ENCODE assay signal across 1 cellular context in the genomic region with DNA sequence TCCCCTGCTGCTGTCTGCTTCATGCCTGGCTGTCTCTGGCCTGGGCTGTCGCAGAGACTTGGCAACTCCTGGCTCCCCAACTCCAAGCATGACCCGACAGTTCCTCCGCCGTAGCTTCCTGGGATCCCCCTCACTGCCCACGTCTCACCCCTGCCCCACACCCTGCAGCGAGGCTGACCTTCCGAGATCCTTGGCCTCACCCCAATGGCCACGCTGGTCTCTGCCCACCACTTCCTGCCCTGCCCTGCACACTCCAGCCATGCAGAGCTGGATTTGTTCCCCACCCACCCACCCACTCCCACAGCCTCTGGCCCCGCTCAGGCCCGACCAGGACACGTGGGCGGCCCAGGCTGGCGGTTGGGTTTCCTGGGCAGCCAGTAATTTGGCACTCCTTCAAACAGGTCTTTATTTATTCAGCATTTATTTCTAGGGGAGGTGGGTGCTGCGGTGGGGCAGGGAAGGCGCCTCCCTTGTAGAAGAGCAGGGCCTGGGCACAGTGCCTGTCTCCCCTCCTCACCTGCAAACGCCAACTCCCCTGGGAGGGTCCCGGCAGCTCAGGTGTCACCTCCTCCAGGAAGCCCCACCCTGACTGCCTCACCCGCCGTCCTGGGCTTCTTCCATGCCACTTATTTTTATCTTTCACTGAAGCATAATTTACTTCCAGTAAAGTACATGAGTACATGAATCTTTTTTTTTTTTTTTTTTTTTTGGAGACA.
A peak's percentile ranks its signal among the peaks of the same experiment; 100 is the strongest.
TF ChIP-seq lines count a peak whose summit lies in the region.

No MANE protein-coding gene starts in this region.

TF ChIP-seq in HepG2, 621 proteins besides CTCF, POLR2A, EP300 and RAD21 (continued from another document):
- TF ChIP-seq, protein P1, sequence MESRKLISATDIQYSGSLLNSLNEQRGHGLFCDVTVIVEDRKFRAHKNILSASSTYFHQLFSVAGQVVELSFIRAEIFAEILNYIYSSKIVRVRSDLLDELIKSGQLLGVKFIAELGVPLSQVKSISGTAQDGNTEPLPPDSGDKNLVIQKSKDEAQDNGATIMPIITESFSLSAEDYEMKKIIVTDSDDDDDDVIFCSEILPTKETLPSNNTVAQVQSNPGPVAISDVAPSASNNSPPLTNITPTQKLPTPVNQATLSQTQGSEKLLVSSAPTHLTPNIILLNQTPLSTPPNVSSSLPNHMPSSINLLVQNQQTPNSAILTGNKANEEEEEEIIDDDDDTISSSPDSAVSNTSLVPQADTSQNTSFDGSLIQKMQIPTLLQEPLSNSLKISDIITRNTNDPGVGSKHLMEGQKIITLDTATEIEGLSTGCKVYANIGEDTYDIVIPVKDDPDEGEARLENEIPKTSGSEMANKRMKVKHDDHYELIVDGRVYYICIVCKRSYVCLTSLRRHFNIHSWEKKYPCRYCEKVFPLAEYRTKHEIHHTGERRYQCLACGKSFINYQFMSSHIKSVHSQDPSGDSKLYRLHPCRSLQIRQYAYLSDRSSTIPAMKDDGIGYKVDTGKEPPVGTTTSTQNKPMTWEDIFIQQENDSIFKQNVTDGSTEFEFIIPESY (CRISPR knock-in tag; IDR thresholded peaks at IDR 0.05) = 0 out of 2 replicates have a peak, but pooled peaks have one; percentile 14
- no peak for TF ChIP-seq SNAPC2 (CRISPR knock-in tag; IDR thresholded peaks at IDR 0.05)
- TF ChIP-seq, protein P2, sequence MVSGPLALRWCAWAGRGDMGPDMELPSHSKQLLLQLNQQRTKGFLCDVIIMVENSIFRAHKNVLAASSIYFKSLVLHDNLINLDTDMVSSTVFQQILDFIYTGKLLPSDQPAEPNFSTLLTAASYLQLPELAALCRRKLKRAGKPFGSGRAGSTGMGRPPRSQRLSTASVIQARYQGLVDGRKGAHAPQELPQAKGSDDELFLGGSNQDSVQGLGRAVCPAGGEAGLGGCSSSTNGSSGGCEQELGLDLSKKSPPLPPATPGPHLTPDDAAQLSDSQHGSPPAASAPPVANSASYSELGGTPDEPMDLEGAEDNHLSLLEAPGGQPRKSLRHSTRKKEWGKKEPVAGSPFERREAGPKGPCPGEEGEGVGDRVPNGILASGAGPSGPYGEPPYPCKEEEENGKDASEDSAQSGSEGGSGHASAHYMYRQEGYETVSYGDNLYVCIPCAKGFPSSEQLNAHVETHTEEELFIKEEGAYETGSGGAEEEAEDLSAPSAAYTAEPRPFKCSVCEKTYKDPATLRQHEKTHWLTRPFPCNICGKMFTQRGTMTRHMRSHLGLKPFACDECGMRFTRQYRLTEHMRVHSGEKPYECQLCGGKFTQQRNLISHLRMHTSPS (CRISPR knock-in tag; IDR thresholded peaks at IDR 0.05; ENCODE audit: low read depth) = no peak
- peak; percentile 25 for TF ChIP-seq AGO2 (optimal IDR thresholded peaks at IDR 0.05; ENCODE audit: low read depth, low read length)
- TF ChIP-seq ZNF253 (CRISPR knock-in tag; IDR thresholded peaks at IDR 0.05; ENCODE audit: borderline replicate concordance) = no peak
- TF ChIP-seq, protein P3, sequence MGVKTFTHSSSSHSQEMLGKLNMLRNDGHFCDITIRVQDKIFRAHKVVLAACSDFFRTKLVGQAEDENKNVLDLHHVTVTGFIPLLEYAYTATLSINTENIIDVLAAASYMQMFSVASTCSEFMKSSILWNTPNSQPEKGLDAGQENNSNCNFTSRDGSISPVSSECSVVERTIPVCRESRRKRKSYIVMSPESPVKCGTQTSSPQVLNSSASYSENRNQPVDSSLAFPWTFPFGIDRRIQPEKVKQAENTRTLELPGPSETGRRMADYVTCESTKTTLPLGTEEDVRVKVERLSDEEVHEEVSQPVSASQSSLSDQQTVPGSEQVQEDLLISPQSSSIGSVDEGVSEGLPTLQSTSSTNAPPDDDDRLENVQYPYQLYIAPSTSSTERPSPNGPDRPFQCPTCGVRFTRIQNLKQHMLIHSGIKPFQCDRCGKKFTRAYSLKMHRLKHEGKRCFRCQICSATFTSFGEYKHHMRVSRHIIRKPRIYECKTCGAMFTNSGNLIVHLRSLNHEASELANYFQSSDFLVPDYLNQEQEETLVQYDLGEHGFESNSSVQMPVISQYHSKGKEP (CRISPR knock-in tag; IDR thresholded peaks at IDR 0.05) = no peak
- TF ChIP-seq ZNF790 (CRISPR knock-in tag; IDR thresholded peaks at IDR 0.05; ENCODE audit: borderline replicate concordance) = no peak
TF ChIP-seq in HepG2: peak in this region for 2.
